20 cellular contexts compared by ENCODE assay signal in genomic region chr11:68049509-68050370, GRCh38. TPM values are rescaled to one million over a fixed set of nuclear protein-coding genes. Genes with fewer than 3 reads are reported as not detected.
DNase-seq lines count a peak whose midpoint lies in the region; ATAC-seq and TF ChIP-seq lines count a peak whose summit lies in the region.
"Had no signal": no experiment of that assay in that cellular context is flagged by ENCODE, and none has a peak within 500 bp of the region (broad histone marks: within the 10 kb centered on the region; RNA-seq: fewer than 3 reads in every experiment).

No MANE protein-coding gene starts in this region.

- intact Hi-C loops in body of pancreas (cut with DNase I): no loop called here
- intact Hi-C loops in spleen (cut with DNase I; ENCODE audit: low total_unique reads): no loop called here

- no peaks in the 10 kb centered on the region for H3K4me1 Mint-ChIP-seq in activated T-cell treated with anti-CD3 and anti-CD28 coated beads, Interleukin-2, amount 50 U/mL, for 24 hours (ENCODE audit: low read depth)
- no peaks in the 10 kb centered on the region for H3K4me1 Mint-ChIP-seq in activated CD8-positive, alpha-beta memory T cell treated with anti-CD3 and anti-CD28 coated beads, Interleukin-2, amount 10 ng/mL, durations not matched to agents 7 days and 5 days
- H3K4me1 Mint-ChIP-seq: activated naive CD8-positive, alpha-beta T cell treated with anti-CD3 and anti-CD28 coated beads, Interleukin-2, amount 10 ng/mL, durations not matched to agents 7 days and 5 days; CD4-positive, CD25-positive, alpha-beta regulatory T cell; stimulated activated effector memory CD8-positive, alpha-beta T cell treated with anti-CD3 and anti-CD28 coated beads, Interleukin-12 subunit alpha, Interleukin-12 subunit beta, amount 100 ng/mL, for 72 hours had no signal

- H3K9me3 Mint-ChIP-seq in activated T-cell treated with anti-CD3 and anti-CD28 coated beads, Interleukin-2, amount 50 U/mL, for 24 hours: no peaks in the 10 kb centered on the region
- H3K9me3 Mint-ChIP-seq in activated CD8-positive, alpha-beta memory T cell treated with anti-CD3 and anti-CD28 coated beads, Interleukin-2, amount 10 ng/mL, durations not matched to agents 7 days and 5 days (ENCODE audit: low read depth): no peaks in the 10 kb centered on the region
- H3K9me3 Mint-ChIP-seq: activated naive CD8-positive, alpha-beta T cell treated with anti-CD3 and anti-CD28 coated beads, Interleukin-2, amount 10 ng/mL, durations not matched to agents 7 days and 5 days; stimulated activated effector memory CD8-positive, alpha-beta T cell treated with anti-CD3 and anti-CD28 coated beads, Interleukin-12 subunit alpha, Interleukin-12 subunit beta, amount 100 ng/mL, for 72 hours had no signal

- ATAC-seq in body of pancreas (peak; percentile 43), GM18498 (IDR thresholded peaks at IDR 0.05; ENCODE audit: unreplicated experiment) (no peak)
- ATAC-seq in activated CD8-positive, alpha-beta memory T cell treated with anti-CD3 and anti-CD28 coated beads, Interleukin-2, amount 10 ng/mL, durations not matched to agents 7 days and 5 days: no peak
- ATAC-seq: A549; stimulated activated effector memory CD8-positive, alpha-beta T cell treated with anti-CD3 and anti-CD28 coated beads, Interleukin-12 subunit alpha, Interleukin-12 subunit beta, amount 100 ng/mL, for 72 hours had no signal

- H3K27ac Mint-ChIP-seq in activated T-cell treated with anti-CD3 and anti-CD28 coated beads, Interleukin-2, amount 50 U/mL, for 24 hours: no peak overlapping the region
- H3K27ac Mint-ChIP-seq in activated CD8-positive, alpha-beta memory T cell treated with anti-CD3 and anti-CD28 coated beads, Interleukin-2, amount 10 ng/mL, durations not matched to agents 7 days and 5 days: no peak overlapping the region
- H3K27ac Mint-ChIP-seq: activated naive CD8-positive, alpha-beta T cell treated with anti-CD3 and anti-CD28 coated beads, Interleukin-2, amount 10 ng/mL, durations not matched to agents 7 days and 5 days; stimulated activated effector memory CD8-positive, alpha-beta T cell treated with anti-CD3 and anti-CD28 coated beads, Interleukin-12 subunit alpha, Interleukin-12 subunit beta, amount 100 ng/mL, for 72 hours had no signal

- no peaks in the 10 kb centered on the region for H3K9me3 ChIP-seq in body of pancreas
- no peaks in the 10 kb centered on the region for H3K9me3 ChIP-seq in spleen
- H3K9me3 ChIP-seq: A549, HAP-1, left ventricle myocardium inferior, transverse colon had no signal

- 64 to 66% methylated on average over 11 to 40 of the region's 40 CpGs for WGBS in body of pancreas, 2 donors
- 92 to 96% (median 95%) methylated on average over 25 to 40 of the region's 40 CpGs for WGBS in spleen, 5 donors

- H3K27me3 Mint-ChIP-seq in activated T-cell treated with anti-CD3 and anti-CD28 coated beads, Interleukin-2, amount 50 U/mL, for 24 hours: no peaks in the 10 kb centered on the region
- H3K27me3 Mint-ChIP-seq in activated CD8-positive, alpha-beta memory T cell treated with anti-CD3 and anti-CD28 coated beads, Interleukin-2, amount 10 ng/mL, durations not matched to agents 7 days and 5 days: no peaks in the 10 kb centered on the region
- H3K27me3 Mint-ChIP-seq: activated naive CD8-positive, alpha-beta T cell treated with anti-CD3 and anti-CD28 coated beads, Interleukin-2, amount 10 ng/mL, durations not matched to agents 7 days and 5 days; CD4-positive, CD25-positive, alpha-beta regulatory T cell had no signal

- CTCF ChIA-PET in activated CD8-positive, alpha-beta memory T cell treated with anti-CD3 and anti-CD28 coated beads, Interleukin-2, amount 10 ng/mL, durations not matched to agents 7 days and 5 days (lab: Charles Lee): no interaction called here

- H3K4me3 ChIP-seq in body of pancreas (no peak overlapping the region), spleen (no peak overlapping the region)
- H3K4me3 ChIP-seq: A549, cardiac muscle cell, HAP-1, left ventricle myocardium inferior, skin epidermis, transverse colon had no signal

- H3K36me3 Mint-ChIP-seq in activated T-cell treated with anti-CD3 and anti-CD28 coated beads, Interleukin-2, amount 50 U/mL, for 24 hours (ENCODE audit: low read depth): peaks cover 77% of the 10 kb centered on the region
- peaks cover 21% of the 10 kb centered on the region for H3K36me3 Mint-ChIP-seq in activated CD8-positive, alpha-beta memory T cell treated with anti-CD3 and anti-CD28 coated beads, Interleukin-2, amount 10 ng/mL, durations not matched to agents 7 days and 5 days

- no peak for TF ChIP-seq POLR2A in body of pancreas (IDR thresholded peaks at IDR 0.05)
- no peak for TF ChIP-seq POLR2A in spleen (IDR thresholded peaks at IDR 0.05)

- H3K27me3 ChIP-seq in body of pancreas (no peaks in the 10 kb centered on the region), spleen (replicated peaks in 1 of 7) (no peaks in the 10 kb centered on the region)
- H3K27me3 ChIP-seq: cardiac muscle cell, transverse colon had no signal

- peaks cover 42% of the 10 kb centered on the region for H3K4me1 ChIP-seq in body of pancreas
- peaks cover 0 to 9% (median 0%) of the 10 kb centered on the region in 6 donors for H3K4me1 ChIP-seq in spleen
- H3K4me1 ChIP-seq: HAP-1, left ventricle myocardium inferior, transverse colon had no signal

- peak overlapping the region; percentile 39 to 72 (median 54) for H3K27ac ChIP-seq in body of pancreas
- H3K27ac ChIP-seq in spleen: no peak overlapping the region
- H3K27ac ChIP-seq: A549, cardiac muscle cell, left ventricle myocardium inferior, skin epidermis, transverse colon had no signal

- peak in 1 of 7 experiments; percentile 4 for TF ChIP-seq CTCF in body of pancreas (IDR thresholded peaks at IDR 0.05)
- no peak for TF ChIP-seq CTCF in spleen (IDR thresholded peaks at IDR 0.05 in 8 of 11, conservative IDR thresholded peaks at IDR 0.05 in 3 of 11)

- H3K4me3 Mint-ChIP-seq in activated T-cell treated with anti-CD3 and anti-CD28 coated beads, Interleukin-2, amount 50 U/mL, for 24 hours: no peak overlapping the region
- H3K4me3 Mint-ChIP-seq in activated CD8-positive, alpha-beta memory T cell treated with anti-CD3 and anti-CD28 coated beads, Interleukin-2, amount 10 ng/mL, durations not matched to agents 7 days and 5 days: no peak overlapping the region
- H3K4me3 Mint-ChIP-seq: activated naive CD8-positive, alpha-beta T cell treated with anti-CD3 and anti-CD28 coated beads, Interleukin-2, amount 10 ng/mL, durations not matched to agents 7 days and 5 days; CD4-positive, CD25-positive, alpha-beta regulatory T cell; stimulated activated effector memory CD8-positive, alpha-beta T cell treated with anti-CD3 and anti-CD28 coated beads, Interleukin-12 subunit alpha, Interleukin-12 subunit beta, amount 100 ng/mL, for 72 hours had no signal

- DNase-seq in activated T-cell treated with anti-CD3 and anti-CD28 coated beads, Interleukin-2, amount 50 U/mL, for 24 hours: peak; percentile 14
- no peak for DNase-seq in activated T-cell treated with anti-CD3 and anti-CD28 coated beads, Interleukin-2, amount 50 U/mL, for 48 hours
- peak; percentile 58 to 80 (median 70) for DNase-seq in body of pancreas
- peak; percentile 72 for DNase-seq in spleen
- DNase-seq in activated CD8-positive, alpha-beta memory T cell treated with anti-CD3 and anti-CD28 coated beads, Interleukin-2, amount 10 ng/mL, durations not matched to agents 7 days and 5 days: no peak
- DNase-seq: CD4-positive, CD25-positive, alpha-beta regulatory T cell; DND-41; effector CD8-positive, alpha-beta T cell; IMR-90; left ventricle myocardium inferior; MV-4-11; NCI-H69; transverse colon had no signal

- H3K36me3 ChIP-seq in body of pancreas (replicated peaks in 1 of 2; ENCODE audit: insufficient read depth in 1 of 2, low read depth in 2 of 2): peaks cover 2 to 24% of the 10 kb centered on the region in 2 donors
- peaks cover 2 to 95% (median 85%) of the 10 kb centered on the region in 6 donors for H3K36me3 ChIP-seq in spleen

RNA-seq across cellular contexts. Expression of gene TCIRG1, which starts 10.9 kb away (rescaled TPM):
- total RNA-seq in body of pancreas (100 to 1,000 TPM; 488 to 798 TPM), spleen (100 to 1,000 TPM; 286 to 540 (median 360) TPM)
- 100 to 1,000 TPM; 199 to 707 (median 698) TPM for polyA plus RNA-seq in spleen
- 100 to 1,000 TPM; 235 to 311 TPM for total RNA-seq in activated CD8-positive, alpha-beta memory T cell treated with anti-CD3 and anti-CD28 coated beads, Interleukin-2, amount 10 ng/mL, durations not matched to agents 7 days and 5 days

RNA-seq across cellular contexts. Expression of gene NDUFS8, which starts 19.3 kb away (rescaled TPM):
- total RNA-seq in body of pancreas (100 to 1,000 TPM; 108 to 109 TPM), spleen (100 to 1,000 TPM in 2 of 7 donors, 10 to 100 TPM in 5; 75.4 to 125 (median 91.5) TPM)
- 100 to 1,000 TPM in 2 of 3 donors, 10 to 100 TPM in 1; 94.8 to 132 (median 105) TPM for polyA plus RNA-seq in spleen
- 100 to 1,000 TPM; 161 TPM for total RNA-seq in activated CD8-positive, alpha-beta memory T cell treated with anti-CD3 and anti-CD28 coated beads, Interleukin-2, amount 10 ng/mL, durations not matched to agents 7 days and 5 days

RNA-seq across cellular contexts. Expression of gene ALDH3B1, which starts 39.6 kb away (rescaled TPM):
- total RNA-seq in body of pancreas (10 to 100 TPM; 15.2 to 18.4 TPM), spleen (10 to 100 TPM; 24.8 to 46.8 (median 37.8) TPM)
- polyA plus RNA-seq in spleen: 10 to 100 TPM in 1 of 3 donors, 1 to 10 TPM in 2; 7.8 to 16.4 (median 7.9) TPM
- not detected for total RNA-seq in activated CD8-positive, alpha-beta memory T cell treated with anti-CD3 and anti-CD28 coated beads, Interleukin-2, amount 10 ng/mL, durations not matched to agents 7 days and 5 days
- total RNA-seq: CD4-positive, CD25-positive, alpha-beta regulatory T cell had no signal
- polyA plus RNA-seq: CD4-positive, CD25-positive, alpha-beta regulatory T cell had no signal

RNA-seq across cellular contexts. Expression of gene UNC93B1, which starts 45.8 kb away (rescaled TPM):
- total RNA-seq in body of pancreas: 10 to 100 TPM; 33.9 to 40.5 TPM
- total RNA-seq in spleen: 100 to 1,000 TPM; 110 to 151 (median 128) TPM
- 100 to 1,000 TPM; 112 to 192 (median 162) TPM for polyA plus RNA-seq in spleen
- 10 to 100 TPM; 20.0 to 48.9 TPM for total RNA-seq in activated CD8-positive, alpha-beta memory T cell treated with anti-CD3 and anti-CD28 coated beads, Interleukin-2, amount 10 ng/mL, durations not matched to agents 7 days and 5 days

Comparison
In these comparisons a context has a peak if more than half of its experiments do, and no peak if none do; other contexts are left out.
1. DNase-seq: peak in activated T-cell treated with anti-CD3 and anti-CD28 coated beads, Interleukin-2, amount 50 U/mL, for 24 hours (single experiment), body of pancreas (4 of 4) and spleen (single experiment); none in activated T-cell treated with anti-CD3 and anti-CD28 coated beads, Interleukin-2, amount 50 U/mL, for 48 hours (0 of 2) and activated CD8-positive, alpha-beta memory T cell treated with anti-CD3 and anti-CD28 coated beads, Interleukin-2, amount 10 ng/mL, durations not matched to agents 7 days and 5 days (single experiment).
2. H3K27ac ChIP-seq: peak in body of pancreas (4 of 4); none in spleen (0 of 8).
3. RNA of gene ALDH3B1, which starts 39.6 kb away (total RNA-seq): 24.8 to 46.8 TPM in spleen and 15.2 to 18.4 TPM in body of pancreas; not detected in activated CD8-positive, alpha-beta memory T cell treated with anti-CD3 and anti-CD28 coated beads, Interleukin-2, amount 10 ng/mL, durations not matched to agents 7 days and 5 days; every median in the first group is over 10 times any median in the second.